1 cellular context compared by ENCODE assay signal in the genomic region with DNA sequence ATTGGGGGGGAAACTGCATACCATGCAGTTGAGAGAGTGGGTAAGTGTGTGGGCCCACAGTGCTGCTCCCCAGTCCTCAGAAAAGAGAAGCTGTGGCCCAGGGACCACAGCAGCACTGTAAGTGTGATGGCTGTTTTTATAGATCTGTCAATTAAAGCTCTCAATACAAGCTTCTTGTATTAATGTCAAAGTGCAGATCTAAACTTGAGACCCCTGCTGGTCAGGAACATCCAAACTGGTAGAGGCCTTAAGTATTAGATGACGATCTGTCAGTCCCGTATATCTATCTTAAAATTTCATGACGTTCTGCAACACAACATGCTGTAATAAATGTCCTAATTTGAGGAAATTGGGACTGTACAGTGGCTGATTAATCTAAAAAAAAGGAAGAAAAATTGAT.
TF ChIP-seq lines count a peak whose summit lies in the region.

No MANE protein-coding gene starts in this region.

TF ChIP-seq in HCT116, 20 proteins besides CTCF, POLR2A, EP300 and RAD21 (continued from another document):
- TF ChIP-seq EZH2phosphoT487 (IDR thresholded peaks at IDR 0.05; ENCODE audit: borderline replicate concordance) (no peak), ELF1 (IDR thresholded peaks at IDR 0.05; ENCODE audit: borderline replicate concordance, low read depth) (no peak), SIN3A (IDR thresholded peaks at IDR 0.05; ENCODE audit: low read depth) (no peak), EZH2 (IDR thresholded peaks at IDR 0.05) (no peak), SP1 (IDR thresholded peaks at IDR 0.05; ENCODE audit: low read depth) (no peak), FOSL1 (IDR thresholded peaks at IDR 0.05; ENCODE audit: low read depth) (no peak), EGR1 (IDR thresholded peaks at IDR 0.05; ENCODE audit: low read depth) (no peak), ZNF274 (IDR thresholded peaks at IDR 0.05; ENCODE audit: low read depth, low read length) (no peak), SRF (IDR thresholded peaks at IDR 0.05; ENCODE audit: low read depth) (no peak)
- TF ChIP-seq, protein P1, sequence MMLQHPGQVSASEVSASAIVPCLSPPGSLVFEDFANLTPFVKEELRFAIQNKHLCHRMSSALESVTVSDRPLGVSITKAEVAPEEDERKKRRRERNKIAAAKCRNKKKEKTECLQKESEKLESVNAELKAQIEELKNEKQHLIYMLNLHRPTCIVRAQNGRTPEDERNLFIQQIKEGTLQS (IDR thresholded peaks at IDR 0.05) = no peak
- TF ChIP-seq, protein P2, sequence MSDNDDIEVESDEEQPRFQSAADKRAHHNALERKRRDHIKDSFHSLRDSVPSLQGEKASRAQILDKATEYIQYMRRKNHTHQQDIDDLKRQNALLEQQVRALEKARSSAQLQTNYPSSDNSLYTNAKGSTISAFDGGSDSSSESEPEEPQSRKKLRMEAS (IDR thresholded peaks at IDR 0.05) = no peak
- TF ChIP-seq, protein P3, sequence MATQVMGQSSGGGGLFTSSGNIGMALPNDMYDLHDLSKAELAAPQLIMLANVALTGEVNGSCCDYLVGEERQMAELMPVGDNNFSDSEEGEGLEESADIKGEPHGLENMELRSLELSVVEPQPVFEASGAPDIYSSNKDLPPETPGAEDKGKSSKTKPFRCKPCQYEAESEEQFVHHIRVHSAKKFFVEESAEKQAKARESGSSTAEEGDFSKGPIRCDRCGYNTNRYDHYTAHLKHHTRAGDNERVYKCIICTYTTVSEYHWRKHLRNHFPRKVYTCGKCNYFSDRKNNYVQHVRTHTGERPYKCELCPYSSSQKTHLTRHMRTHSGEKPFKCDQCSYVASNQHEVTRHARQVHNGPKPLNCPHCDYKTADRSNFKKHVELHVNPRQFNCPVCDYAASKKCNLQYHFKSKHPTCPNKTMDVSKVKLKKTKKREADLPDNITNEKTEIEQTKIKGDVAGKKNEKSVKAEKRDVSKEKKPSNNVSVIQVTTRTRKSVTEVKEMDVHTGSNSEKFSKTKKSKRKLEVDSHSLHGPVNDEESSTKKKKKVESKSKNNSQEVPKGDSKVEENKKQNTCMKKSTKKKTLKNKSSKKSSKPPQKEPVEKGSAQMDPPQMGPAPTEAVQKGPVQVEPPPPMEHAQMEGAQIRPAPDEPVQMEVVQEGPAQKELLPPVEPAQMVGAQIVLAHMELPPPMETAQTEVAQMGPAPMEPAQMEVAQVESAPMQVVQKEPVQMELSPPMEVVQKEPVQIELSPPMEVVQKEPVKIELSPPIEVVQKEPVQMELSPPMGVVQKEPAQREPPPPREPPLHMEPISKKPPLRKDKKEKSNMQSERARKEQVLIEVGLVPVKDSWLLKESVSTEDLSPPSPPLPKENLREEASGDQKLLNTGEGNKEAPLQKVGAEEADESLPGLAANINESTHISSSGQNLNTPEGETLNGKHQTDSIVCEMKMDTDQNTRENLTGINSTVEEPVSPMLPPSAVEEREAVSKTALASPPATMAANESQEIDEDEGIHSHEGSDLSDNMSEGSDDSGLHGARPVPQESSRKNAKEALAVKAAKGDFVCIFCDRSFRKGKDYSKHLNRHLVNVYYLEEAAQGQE (IDR thresholded peaks at IDR 0.05; ENCODE audit: low read depth) = no peak
